In genomic region chr3:15434756-15435155, GRCh38 we compare ENCODE assay signal across 27 cellular contexts.
"Had no signal": no experiment of that assay in that cellular context is flagged by ENCODE, and none has a peak within 500 bp of the region (broad histone marks: within the 10 kb centered on the region; RNA-seq: fewer than 3 reads in every experiment).

No MANE protein-coding gene starts in this region.

- H3K4me1 ChIP-seq: uterus had no signal

- H3K27me3 ChIP-seq: neutrophil, uterus had no signal

- H3K9me3 Mint-ChIP-seq: activated CD4-positive, alpha-beta memory T cell treated with anti-CD3 and anti-CD28 coated beads for 36 hours; activated CD4-positive, alpha-beta T cell treated with anti-CD3 and anti-CD28 coated beads, Interleukin-2, amount 10 ng/mL, durations not matched to agents 24 days and 14 days; activated T-cell treated with anti-CD3 and anti-CD28 coated beads, Interleukin-2, amount 50 U/mL, for 4 hours; activated T-helper 2 cell treated with anti-CD3 and anti-CD28 coated beads, Interferon-gamma antibody, Interleukin-2, Interleukin-4, amounts not matched to agents 10 μg/mL and 5 μg/mL and 100 μg/mL, durations not matched to agents 14 hours and 24 hours and 36 hours; central memory CD8-positive, alpha-beta T cell; mesothelial cell of epicardium; naive B cell; nephron progenitor cell; stimulated activated effector memory CD8-positive, alpha-beta T cell treated with anti-CD3 and anti-CD28 coated beads, Interleukin-12 subunit alpha, Interleukin-12 subunit beta, amount 100 ng/mL, for 72 hours; stimulated activated naive CD8-positive, alpha-beta T cell treated with anti-CD3 and anti-CD28 coated beads, Interleukin-15, Interleukin-2, amounts not matched to agents 100 ng/mL and 50 ng/mL, for 24 hours; T-helper 1 cell treated with Interleukin-12 subunit alpha and Interleukin-12 subunit beta and Interleukin-4 antibody, amounts not matched to agents 30 μg/mL and 1 μg/mL, for 36 hours; type B pancreatic cell had no signal

- DNase-seq: activated CD4-positive, alpha-beta memory T cell treated with anti-CD3 and anti-CD28 coated beads for 36 hours; activated CD4-positive, alpha-beta T cell treated with anti-CD3 and anti-CD28 coated beads, Interleukin-2, amount 10 ng/mL, durations not matched to agents 24 days and 14 days; activated CD4-positive, CD25-positive, alpha-beta regulatory T cell treated with anti-CD3 and anti-CD28 coated beads, Interleukin-2, amount 50 U/mL, for 72 hours; activated T-cell treated with anti-CD3 and anti-CD28 coated beads, Interleukin-2, amount 50 U/mL, for 4 hours; anterior cingulate cortex; effector CD8-positive, alpha-beta T cell; islet precursor cell; left cardiac atrium; mammary epithelial cell; naive B cell; nephron progenitor cell; stimulated activated CD4-positive, alpha-beta T cell treated with anti-CD3 and anti-CD28 coated beads, Interleukin-12 subunit alpha, Interleukin-12 subunit beta, amount 100 ng/mL, for 4 hours; stimulated activated CD4-positive, alpha-beta T cell treated with anti-CD3 and anti-CD28 coated beads, Interleukin-4, amount 100 ng/mL, for 1 hour; T-helper 9 cell; uterus had no signal

- H3K4me3 ChIP-seq: skin epidermis, uterus had no signal

- H3K4me3 Mint-ChIP-seq: activated CD4-positive, alpha-beta memory T cell treated with anti-CD3 and anti-CD28 coated beads for 36 hours; activated CD4-positive, alpha-beta T cell treated with anti-CD3 and anti-CD28 coated beads, Interleukin-2, amount 10 ng/mL, durations not matched to agents 24 days and 14 days; activated naive CD8-positive, alpha-beta T cell; activated T-cell treated with anti-CD3 and anti-CD28 coated beads, Interleukin-2, amount 50 U/mL, for 4 hours; central memory CD8-positive, alpha-beta T cell; mesothelial cell of epicardium; naive B cell; nephron progenitor cell; stimulated activated effector memory CD8-positive, alpha-beta T cell treated with anti-CD3 and anti-CD28 coated beads, Interleukin-12 subunit alpha, Interleukin-12 subunit beta, amount 100 ng/mL, for 72 hours; stimulated activated naive CD8-positive, alpha-beta T cell treated with anti-CD3 and anti-CD28 coated beads, Interleukin-15, Interleukin-2, amounts not matched to agents 100 ng/mL and 50 ng/mL, for 24 hours; T-helper 1 cell treated with Interleukin-12 subunit alpha and Interleukin-12 subunit beta and Interleukin-4 antibody, amounts not matched to agents 30 μg/mL and 1 μg/mL, for 36 hours; type B pancreatic cell had no signal

- H3K27me3 Mint-ChIP-seq: activated CD4-positive, alpha-beta memory T cell treated with anti-CD3 and anti-CD28 coated beads for 36 hours; activated CD4-positive, alpha-beta T cell treated with anti-CD3 and anti-CD28 coated beads, Interleukin-2, amount 10 ng/mL, durations not matched to agents 24 days and 14 days; activated naive CD8-positive, alpha-beta T cell; central memory CD8-positive, alpha-beta T cell; naive B cell; progenitor cell of endocrine pancreas; stimulated activated naive CD8-positive, alpha-beta T cell treated with anti-CD3 and anti-CD28 coated beads, Interleukin-15, Interleukin-2, amounts not matched to agents 100 ng/mL and 50 ng/mL, for 24 hours; type B pancreatic cell had no signal

- H3K4me1 Mint-ChIP-seq: mesothelial cell of epicardium, nephron progenitor cell had no signal

- H3K9me3 ChIP-seq: neutrophil, uterus had no signal

- H3K27ac ChIP-seq: neutrophil, skin epidermis, uterus had no signal

- H3K36me3 ChIP-seq: uterus had no signal

- ATAC-seq: activated T-cell treated with anti-CD3 and anti-CD28 coated beads, Interleukin-2, amount 50 U/mL, for 4 hours; left cardiac atrium; sciatic nerve; stimulated activated effector memory CD8-positive, alpha-beta T cell treated with anti-CD3 and anti-CD28 coated beads, Interleukin-12 subunit alpha, Interleukin-12 subunit beta, amount 100 ng/mL, for 72 hours had no signal

- H3K27ac Mint-ChIP-seq: activated CD4-positive, alpha-beta memory T cell treated with anti-CD3 and anti-CD28 coated beads for 36 hours; activated CD4-positive, alpha-beta T cell treated with anti-CD3 and anti-CD28 coated beads, Interleukin-2, amount 10 ng/mL, durations not matched to agents 24 days and 14 days; activated naive CD8-positive, alpha-beta T cell; activated T-helper 2 cell treated with anti-CD3 and anti-CD28 coated beads, Interferon-gamma antibody, Interleukin-2, Interleukin-4, amounts not matched to agents 10 μg/mL and 5 μg/mL and 100 μg/mL, durations not matched to agents 14 hours and 24 hours and 36 hours; mesothelial cell of epicardium; nephron progenitor cell; progenitor cell of endocrine pancreas; stimulated activated effector memory CD8-positive, alpha-beta T cell treated with anti-CD3 and anti-CD28 coated beads, Interleukin-12 subunit alpha, Interleukin-12 subunit beta, amount 100 ng/mL, for 72 hours; stimulated activated naive CD8-positive, alpha-beta T cell treated with anti-CD3 and anti-CD28 coated beads, Interleukin-15, Interleukin-2, amounts not matched to agents 100 ng/mL and 50 ng/mL, for 24 hours; T-helper 1 cell treated with Interleukin-12 subunit alpha and Interleukin-12 subunit beta and Interleukin-4 antibody, amounts not matched to agents 30 μg/mL and 1 μg/mL, for 36 hours; type B pancreatic cell had no signal
